ENCODE assay signal across 8 cellular contexts in genomic region chr3:48188266-48189201, GRCh38. TPM values are rescaled to one million over a fixed set of nuclear protein-coding genes. Genes with fewer than 3 reads are reported as not detected.
DNase-seq lines count a peak whose midpoint lies in the region; ATAC-seq and TF ChIP-seq lines count a peak whose summit lies in the region.

TSS of gene CDC25A (minus strand) at chr3:48188417. CDS start at chr3:48187947, 470 bp downstream.

- H2AFZ ChIP-seq in SK-N-SH (ENCODE audit: low read depth): peak within 1 kb of the TSS; percentile 97

- peak; percentile 88 for ATAC-seq in HG02571 (IDR thresholded peaks at IDR 0.05; ENCODE audit: unreplicated experiment)

- peaks cover 0 to 12% of the 10 kb centered on the region in 2 experiments; a peak in 1 of 4 replicates for H3K4me1 ChIP-seq in SK-N-SH (ENCODE audit: control insufficient read depth in 1 of 2, insufficient read depth in 2 of 2, low read depth in 1 of 2, low read length in 1 of 2)
- H3K4me1 ChIP-seq in suprapubic skin: peaks cover 18% of the 10 kb centered on the region

- H3K36me3 ChIP-seq in SK-N-SH (replicated peaks in 1 of 2; ENCODE audit: control insufficient read depth in 1 of 2, insufficient read depth in 2 of 2, low read length in 1 of 2) (peaks cover 14 to 22% of the 10 kb centered on the region in 2 experiments), suprapubic skin (no peaks in the 10 kb centered on the region)

- DNase-seq in GM04504 (ENCODE audit: low read depth) (peak; percentile 98), NCI-H1048 (lab: John Stamatoyannopoulos, UW) (peak; percentile 97), SK-N-SH (peak; percentile 96), germinal center (ENCODE audit: low spot score) (peak; percentile 98), non-pigmented ciliary epithelial cell (ENCODE audit: low read depth) (peak; percentile 95), suprapubic skin (ENCODE audit: low spot score in 2 of 2) (peak; percentile 97 to 98)
- peak; percentile 93 for DNase-seq in activated naive CD4-positive, alpha-beta T cell treated with anti-CD3 and anti-CD28 coated beads, Interleukin-2, amount 50 U/mL, for 16 hours

- POLR2A ChIA-PET in SK-N-SH (lab: Yijun Ruan, JAX): interaction anchor here (0.6 to 1.5 kb wide), 5 partner anchors 52 to 440 kb away, joined by 3 to 4 read pairs (median 4); partner anchors contain the start of genes ATRIP, CCDC51, TMA7 and ZNF589

- H3K9me3 ChIP-seq in SK-N-SH: no peaks in the 10 kb centered on the region
- H3K9me3 ChIP-seq in suprapubic skin: no peaks in the 10 kb centered on the region

- CTCF ChIA-PET in SK-N-SH (lab: Yijun Ruan, JAX): interaction anchor here (0.6 to 3.1 kb wide), 5 partner anchors 37 to 351 kb away, joined by 3 to 18 read pairs (median 5); no protein-coding TSS in a partner anchor

- no peaks in the 10 kb centered on the region for H3K9me2 ChIP-seq in SK-N-SH

- 13% methylated on average over 12 of the region's 44 CpGs for WGBS in SK-N-SH (ENCODE audit: low lambda C conversion rate)
- WGBS in suprapubic skin: 35% methylated on average over 11 of the region's 44 CpGs

- no peaks in the 10 kb centered on the region for H4K20me1 ChIP-seq in SK-N-SH (ENCODE audit: insufficient read depth)

- TF ChIP-seq POLR2A in suprapubic skin (IDR thresholded peaks at IDR 0.05): no peak

- TF ChIP-seq EP300 in SK-N-SH (IDR thresholded peaks at IDR 0.05; ENCODE audit: borderline replicate concordance in 1 of 2, low read depth in 1 of 2, low read length in 1 of 2) (no peak; a peak in 1 of 4 replicates), suprapubic skin (IDR thresholded peaks at IDR 0.05) (no peak)

- H3K4me2 ChIP-seq in SK-N-SH: peak within 1 kb of the TSS; percentile 95

- TF ChIP-seq CTCF in SK-N-SH (IDR thresholded peaks at IDR 0.05) (no peak), suprapubic skin (IDR thresholded peaks at IDR 0.05) (no peak)

- peak within 1 kb of the TSS; percentile 75 to 91 for H3K4me3 ChIP-seq in SK-N-SH (ENCODE audit: low read depth in 2 of 2, low read length in 1 of 2)
- peak within 1 kb of the TSS; percentile 62 for H3K4me3 ChIP-seq in suprapubic skin

- H3F3A ChIP-seq in SK-N-SH (replicated peaks; ENCODE audit: insufficient read depth): no peaks in the 10 kb centered on the region

- peaks cover 24% of the 10 kb centered on the region for H3K79me2 ChIP-seq in SK-N-SH (ENCODE audit: insufficient read depth)

- no peaks in the 10 kb centered on the region for H3K27me3 ChIP-seq in SK-N-SH (ENCODE audit: insufficient read depth)
- no peaks in the 10 kb centered on the region for H3K27me3 ChIP-seq in suprapubic skin

- H3K9ac ChIP-seq in SK-N-SH: peak within 1 kb of the TSS; percentile 86

- no peak for TF ChIP-seq RAD21 in SK-N-SH (IDR thresholded peaks at IDR 0.05; ENCODE audit: low read length)

- peak within 1 kb of the TSS; percentile 63 to 73 for H3K27ac ChIP-seq in SK-N-SH (ENCODE audit: low read depth in 2 of 2, low read length in 1 of 2)
- no peak within 1 kb of the TSS for H3K27ac ChIP-seq in suprapubic skin

TF ChIP-seq in SK-N-SH, 30 proteins besides CTCF, POLR2A, EP300 and RAD21 (continues in another document):
- TF ChIP-seq MAX (IDR thresholded peaks at IDR 0.05; ENCODE audit: low read depth): peak; percentile 86
- no peak for TF ChIP-seq GABPA (IDR thresholded peaks at IDR 0.05; ENCODE audit: low read depth)
- peak; percentile 73; the same call in 1 of the 2 replicates for TF ChIP-seq TAF1 (IDR thresholded peaks at IDR 0.05; ENCODE audit: borderline replicate concordance, low read depth, low read length)
- peak; percentile 67; the same call in 1 of the 2 replicates for TF ChIP-seq ZBTB33 (IDR thresholded peaks at IDR 0.05; ENCODE audit: borderline replicate concordance, low read depth)
- TF ChIP-seq CHD2 (IDR thresholded peaks at IDR 0.05; ENCODE audit: low read length, partially characterized antibody): peak; percentile 96
- TF ChIP-seq FOSL2 (IDR thresholded peaks at IDR 0.05; ENCODE audit: borderline replicate concordance, low read depth): no peak
- no peak for TF ChIP-seq NFIC (IDR thresholded peaks at IDR 0.05; ENCODE audit: borderline replicate concordance)
- TF ChIP-seq MEF2A (IDR thresholded peaks at IDR 0.05; ENCODE audit: borderline replicate concordance, low read depth): no peak
- TF ChIP-seq SMC3 (IDR thresholded peaks at IDR 0.05; ENCODE audit: low read depth, low read length): no peak
- TF ChIP-seq USF1 (IDR thresholded peaks at IDR 0.05; ENCODE audit: borderline replicate concordance, low read depth): no peak
- peak; percentile 72 for TF ChIP-seq IRF3 (IDR thresholded peaks at IDR 0.05; ENCODE audit: low read depth, low read length)
- TF ChIP-seq RCOR1 (IDR thresholded peaks at IDR 0.05; ENCODE audit: low read length): no peak
- peak; percentile 99 for TF ChIP-seq SIN3A (IDR thresholded peaks at IDR 0.05; ENCODE audit: borderline replicate concordance, low read depth, low read length)
- TF ChIP-seq TEAD4 (IDR thresholded peaks at IDR 0.05; ENCODE audit: borderline replicate concordance, insufficient read depth): no peak
- TF ChIP-seq TCF12 (IDR thresholded peaks at IDR 0.05): no peak
- TF ChIP-seq RFX5 (IDR thresholded peaks at IDR 0.05; ENCODE audit: low read length): 0 out of 2 replicates have a peak, but pooled peaks have one; percentile 10
- TF ChIP-seq JUND (IDR thresholded peaks at IDR 0.05): no peak
- TF ChIP-seq GATA2 (CRISPR knock-in tag; IDR thresholded peaks at IDR 0.05): no peak
- no peak for TF ChIP-seq RXRA (IDR thresholded peaks at IDR 0.05; ENCODE audit: borderline replicate concordance, low read depth)
- TF ChIP-seq PBX3 (IDR thresholded peaks at IDR 0.05): peak; percentile 97
- no peak for TF ChIP-seq ELF1 (IDR thresholded peaks at IDR 0.05)
- TF ChIP-seq FOXJ3 (CRISPR knock-in tag; IDR thresholded peaks at IDR 0.05): no peak
- TF ChIP-seq USF2 (IDR thresholded peaks at IDR 0.05; ENCODE audit: borderline replicate concordance, low read depth, low read length): no peak
- TF ChIP-seq FOXM1 (IDR thresholded peaks at IDR 0.05; ENCODE audit: low read depth): no peak
- peak; percentile 21; the same call in 1 of the 2 replicates for TF ChIP-seq NRF1 (IDR thresholded peaks at IDR 0.05; ENCODE audit: low read depth, low read length)
- peak; percentile 96 for TF ChIP-seq MXI1 (IDR thresholded peaks at IDR 0.05; ENCODE audit: low read depth, low read length)
- TF ChIP-seq YY1 (IDR thresholded peaks at IDR 0.05; ENCODE audit: low read depth): no peak

RNA-seq across cellular contexts. Expression of gene CDC25A, which starts in this region (rescaled TPM):
- polyA plus RNA-seq in SK-N-SH (2012; rRNA removed): 3.3 and 3.8 TPM in 2 replicates
- polyA plus RNA-seq in SK-N-SH (2012; cell fraction: cytosol; rRNA removed): 2.9 and 3.6 TPM in 2 replicates
- polyA plus RNA-seq in SK-N-SH (2012; cell fraction: nucleus; rRNA removed): 3.5 and 3.9 TPM in 2 replicates
- total RNA-seq in suprapubic skin: 1 to 10 TPM in 1 of 4 donors, under 1 TPM in 2, not detected in 1; 0.55 to 6.8 (median 0.98) TPM
